ENCODE assay signal across 22 cellular contexts in the genomic region with DNA sequence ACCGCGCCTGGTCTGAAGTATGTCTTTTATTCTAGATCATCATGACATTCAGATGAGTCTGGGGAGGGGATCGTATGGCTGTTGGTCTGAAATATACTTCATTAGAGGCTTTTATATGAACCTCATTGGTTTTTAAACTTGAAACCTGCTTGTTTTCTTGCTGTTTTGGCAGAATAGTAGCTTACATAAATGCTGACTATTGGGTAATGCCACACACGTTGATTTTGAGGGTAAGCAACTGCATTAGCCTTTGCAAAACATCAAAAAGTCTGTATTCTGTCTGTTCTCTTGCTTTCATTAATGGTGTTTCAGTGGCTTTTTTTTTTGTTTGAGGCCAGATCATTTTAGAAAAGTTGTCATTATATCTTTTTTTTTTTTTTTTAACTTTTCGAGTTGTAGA.
"Had no signal": no experiment of that assay in that cellular context is flagged by ENCODE, and none has a peak within 500 bp of the region (broad histone marks: within the 10 kb centered on the region; RNA-seq: fewer than 3 reads in every experiment).

No MANE protein-coding gene starts in this region.

- H3K4me3 Mint-ChIP-seq: effector memory CD8-positive, alpha-beta T cell; immature natural killer cell; memory B cell; mesothelial cell of epicardium; natural killer cell; neural crest cell; stimulated activated effector memory CD8-positive, alpha-beta T cell treated with anti-CD3 and anti-CD28 coated beads, Interleukin-12 subunit alpha, Interleukin-12 subunit beta, amount 100 ng/mL, for 72 hours; type B pancreatic cell had no signal

- FAIRE-seq: frontal cortex, keratinocyte, urothelium cell line had no signal

- DNase-seq: effector memory CD8-positive, alpha-beta T cell; heart right ventricle; immature natural killer cell; left lung; lower lobe of right lung; natural killer cell; right cardiac atrium; stimulated activated CD4-positive, alpha-beta T cell treated with anti-CD3 and anti-CD28 coated beads, Interleukin-4, amount 100 ng/mL, for 1 hour; stimulated activated CD8-positive, alpha-beta memory T cell treated with anti-CD3 and anti-CD28 coated beads, Interleukin-4, amount 100 ng/mL, for 48 hours; stimulated activated naive CD8-positive, alpha-beta T cell treated with anti-CD3 and anti-CD28 coated beads, Interleukin-15, Interleukin-2, amounts not matched to agents 100 U/mL and 50 U/mL, for 24 hours; thyroid gland had no signal

- H3K4me3 ChIP-seq: esophagus muscularis mucosa, heart right ventricle, left lung, lower lobe of right lung, suprapubic skin, thyroid gland had no signal

- H3K27ac ChIP-seq: epithelial cell of prostate, esophagus muscularis mucosa, heart right ventricle, left lung, lower lobe of right lung, suprapubic skin, thyroid gland had no signal

- H3K4me1 Mint-ChIP-seq: neural crest cell had no signal

- H3K27ac Mint-ChIP-seq: effector memory CD8-positive, alpha-beta T cell; immature natural killer cell; memory B cell; natural killer cell; stimulated activated effector memory CD8-positive, alpha-beta T cell treated with anti-CD3 and anti-CD28 coated beads, Interleukin-12 subunit alpha, Interleukin-12 subunit beta, amount 100 ng/mL, for 72 hours; type B pancreatic cell had no signal

- H3K4me1 ChIP-seq: esophagus muscularis mucosa, left lung, lower lobe of right lung, suprapubic skin, thyroid gland had no signal

- H3K9me3 Mint-ChIP-seq: neural crest cell; stimulated activated effector memory CD8-positive, alpha-beta T cell treated with anti-CD3 and anti-CD28 coated beads, Interleukin-12 subunit alpha, Interleukin-12 subunit beta, amount 100 ng/mL, for 72 hours; type B pancreatic cell had no signal

- H3K27me3 ChIP-seq: esophagus muscularis mucosa, heart right ventricle, left lung, suprapubic skin, thyroid gland had no signal

- H3K36me3 ChIP-seq: lower lobe of right lung, suprapubic skin, thyroid gland had no signal

- ATAC-seq: effector memory CD8-positive, alpha-beta T cell; heart right ventricle; lower lobe of right lung; natural killer cell; right cardiac atrium; stimulated activated effector memory CD8-positive, alpha-beta T cell treated with anti-CD3 and anti-CD28 coated beads, Interleukin-12 subunit alpha, Interleukin-12 subunit beta, amount 100 ng/mL, for 72 hours; stimulated activated naive CD8-positive, alpha-beta T cell treated with anti-CD3 and anti-CD28 coated beads, Interleukin-15, Interleukin-2, amounts not matched to agents 100 U/mL and 50 U/mL, for 24 hours had no signal

- H3K27me3 Mint-ChIP-seq: effector memory CD8-positive, alpha-beta T cell; memory B cell; type B pancreatic cell had no signal

- H3K9me3 ChIP-seq: esophagus muscularis mucosa, left lung, lower lobe of right lung, suprapubic skin, thyroid gland had no signal
